ENCODE assay signal across 2 cellular contexts in the genomic region with DNA sequence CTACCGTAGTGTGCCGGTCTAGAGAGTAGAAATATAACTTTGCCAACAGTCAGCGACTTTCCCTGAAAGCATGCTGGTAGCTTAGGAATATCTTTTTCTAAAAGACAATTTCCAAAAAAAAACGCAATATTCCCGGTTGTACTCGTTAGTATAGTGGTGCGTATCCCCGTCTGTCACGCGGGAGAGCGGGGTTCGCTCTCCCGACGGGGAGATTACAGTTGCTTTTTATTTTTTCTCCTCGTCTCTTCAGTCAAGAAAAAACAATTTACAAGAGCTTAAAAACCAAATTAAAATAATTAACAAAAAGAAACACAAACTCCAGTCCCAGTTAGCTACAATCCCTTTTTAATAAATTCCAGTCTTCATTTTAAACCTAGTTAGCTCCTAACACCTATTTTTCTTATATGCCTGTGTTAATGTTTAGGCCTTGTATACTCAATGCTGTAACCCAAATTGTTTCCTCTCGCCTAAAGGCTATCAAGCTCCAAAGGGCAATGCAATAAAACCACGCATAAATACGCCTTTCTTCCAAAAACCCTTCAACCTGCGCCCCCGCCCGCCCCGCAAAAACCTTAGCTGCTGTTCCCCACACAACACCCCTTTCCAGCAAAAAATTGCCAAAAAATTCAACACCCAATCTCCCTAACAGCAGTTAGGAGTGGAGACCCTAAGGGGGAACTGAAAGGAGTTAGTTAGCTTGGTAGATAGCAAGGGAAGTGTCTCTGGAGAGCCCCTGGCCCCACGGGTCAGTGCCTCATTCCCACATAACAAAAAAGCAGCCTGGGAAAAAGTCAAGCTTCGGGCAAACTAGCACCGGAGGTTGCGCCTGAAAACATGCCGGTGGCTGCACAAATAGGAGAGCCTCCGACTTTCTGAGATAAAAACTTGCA.
TF ChIP-seq lines count a peak whose summit lies in the region.

No MANE protein-coding gene starts in this region.

TF ChIP-seq in SK-N-SH, 30 proteins besides CTCF, POLR2A, EP300 and RAD21 (continued from another document):
- TF ChIP-seq RXRA (IDR thresholded peaks at IDR 0.05; ENCODE audit: borderline replicate concordance, low read depth) (no peak), FOXJ3 (CRISPR knock-in tag; IDR thresholded peaks at IDR 0.05) (no peak), ELF1 (IDR thresholded peaks at IDR 0.05) (no peak), GATA2 (CRISPR knock-in tag; IDR thresholded peaks at IDR 0.05) (no peak), TAF1 (IDR thresholded peaks at IDR 0.05; ENCODE audit: borderline replicate concordance, low read depth, low read length) (no peak), CHD2 (IDR thresholded peaks at IDR 0.05; ENCODE audit: low read length, partially characterized antibody) (no peak), POLR2AphosphoS5 (IDR thresholded peaks at IDR 0.05; ENCODE audit: low read depth, low read length) (no peak), FOXM1 (IDR thresholded peaks at IDR 0.05; ENCODE audit: low read depth) (no peak), JUND (IDR thresholded peaks at IDR 0.05) (no peak), TCF12 (IDR thresholded peaks at IDR 0.05) (no peak), NFIC (IDR thresholded peaks at IDR 0.05; ENCODE audit: borderline replicate concordance) (no peak), MEF2A (IDR thresholded peaks at IDR 0.05; ENCODE audit: borderline replicate concordance, low read depth) (no peak)
- TF ChIP-seq, protein P1, sequence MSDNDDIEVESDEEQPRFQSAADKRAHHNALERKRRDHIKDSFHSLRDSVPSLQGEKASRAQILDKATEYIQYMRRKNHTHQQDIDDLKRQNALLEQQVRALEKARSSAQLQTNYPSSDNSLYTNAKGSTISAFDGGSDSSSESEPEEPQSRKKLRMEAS (IDR thresholded peaks at IDR 0.05; ENCODE audit: low read depth): no peak
- TF ChIP-seq, protein P2, sequence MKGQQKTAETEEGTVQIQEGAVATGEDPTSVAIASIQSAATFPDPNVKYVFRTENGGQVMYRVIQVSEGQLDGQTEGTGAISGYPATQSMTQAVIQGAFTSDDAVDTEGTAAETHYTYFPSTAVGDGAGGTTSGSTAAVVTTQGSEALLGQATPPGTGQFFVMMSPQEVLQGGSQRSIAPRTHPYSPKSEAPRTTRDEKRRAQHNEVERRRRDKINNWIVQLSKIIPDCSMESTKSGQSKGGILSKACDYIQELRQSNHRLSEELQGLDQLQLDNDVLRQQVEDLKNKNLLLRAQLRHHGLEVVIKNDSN (IDR thresholded peaks at IDR 0.05; ENCODE audit: borderline replicate concordance, low read depth): no peak
- TF ChIP-seq, protein P3, sequence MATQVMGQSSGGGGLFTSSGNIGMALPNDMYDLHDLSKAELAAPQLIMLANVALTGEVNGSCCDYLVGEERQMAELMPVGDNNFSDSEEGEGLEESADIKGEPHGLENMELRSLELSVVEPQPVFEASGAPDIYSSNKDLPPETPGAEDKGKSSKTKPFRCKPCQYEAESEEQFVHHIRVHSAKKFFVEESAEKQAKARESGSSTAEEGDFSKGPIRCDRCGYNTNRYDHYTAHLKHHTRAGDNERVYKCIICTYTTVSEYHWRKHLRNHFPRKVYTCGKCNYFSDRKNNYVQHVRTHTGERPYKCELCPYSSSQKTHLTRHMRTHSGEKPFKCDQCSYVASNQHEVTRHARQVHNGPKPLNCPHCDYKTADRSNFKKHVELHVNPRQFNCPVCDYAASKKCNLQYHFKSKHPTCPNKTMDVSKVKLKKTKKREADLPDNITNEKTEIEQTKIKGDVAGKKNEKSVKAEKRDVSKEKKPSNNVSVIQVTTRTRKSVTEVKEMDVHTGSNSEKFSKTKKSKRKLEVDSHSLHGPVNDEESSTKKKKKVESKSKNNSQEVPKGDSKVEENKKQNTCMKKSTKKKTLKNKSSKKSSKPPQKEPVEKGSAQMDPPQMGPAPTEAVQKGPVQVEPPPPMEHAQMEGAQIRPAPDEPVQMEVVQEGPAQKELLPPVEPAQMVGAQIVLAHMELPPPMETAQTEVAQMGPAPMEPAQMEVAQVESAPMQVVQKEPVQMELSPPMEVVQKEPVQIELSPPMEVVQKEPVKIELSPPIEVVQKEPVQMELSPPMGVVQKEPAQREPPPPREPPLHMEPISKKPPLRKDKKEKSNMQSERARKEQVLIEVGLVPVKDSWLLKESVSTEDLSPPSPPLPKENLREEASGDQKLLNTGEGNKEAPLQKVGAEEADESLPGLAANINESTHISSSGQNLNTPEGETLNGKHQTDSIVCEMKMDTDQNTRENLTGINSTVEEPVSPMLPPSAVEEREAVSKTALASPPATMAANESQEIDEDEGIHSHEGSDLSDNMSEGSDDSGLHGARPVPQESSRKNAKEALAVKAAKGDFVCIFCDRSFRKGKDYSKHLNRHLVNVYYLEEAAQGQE (IDR thresholded peaks at IDR 0.05; ENCODE audit: low read depth, low read length): no peak
- TF ChIP-seq, protein P4, sequence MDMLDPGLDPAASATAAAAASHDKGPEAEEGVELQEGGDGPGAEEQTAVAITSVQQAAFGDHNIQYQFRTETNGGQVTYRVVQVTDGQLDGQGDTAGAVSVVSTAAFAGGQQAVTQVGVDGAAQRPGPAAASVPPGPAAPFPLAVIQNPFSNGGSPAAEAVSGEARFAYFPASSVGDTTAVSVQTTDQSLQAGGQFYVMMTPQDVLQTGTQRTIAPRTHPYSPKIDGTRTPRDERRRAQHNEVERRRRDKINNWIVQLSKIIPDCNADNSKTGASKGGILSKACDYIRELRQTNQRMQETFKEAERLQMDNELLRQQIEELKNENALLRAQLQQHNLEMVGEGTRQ (IDR thresholded peaks at IDR 0.05; ENCODE audit: borderline replicate concordance, low read depth, low read length): no peak
- TF ChIP-seq, protein P5, sequence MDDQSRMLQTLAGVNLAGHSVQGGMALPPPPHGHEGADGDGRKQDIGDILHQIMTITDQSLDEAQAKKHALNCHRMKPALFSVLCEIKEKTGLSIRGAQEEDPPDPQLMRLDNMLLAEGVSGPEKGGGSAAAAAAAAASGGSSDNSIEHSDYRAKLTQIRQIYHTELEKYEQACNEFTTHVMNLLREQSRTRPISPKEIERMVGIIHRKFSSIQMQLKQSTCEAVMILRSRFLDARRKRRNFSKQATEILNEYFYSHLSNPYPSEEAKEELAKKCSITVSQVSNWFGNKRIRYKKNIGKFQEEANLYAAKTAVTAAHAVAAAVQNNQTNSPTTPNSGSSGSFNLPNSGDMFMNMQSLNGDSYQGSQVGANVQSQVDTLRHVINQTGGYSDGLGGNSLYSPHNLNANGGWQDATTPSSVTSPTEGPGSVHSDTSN (IDR thresholded peaks at IDR 0.05): no peak

TF ChIP-seq in SK-N-SH treated with all-trans-retinoic acid at 6 μM for 48 hours, 23 proteins besides CTCF, POLR2A, EP300 and RAD21 (continued from another document):
- no peak for TF ChIP-seq BACH2 (CRISPR knock-in tag; IDR thresholded peaks at IDR 0.05; ENCODE audit: borderline replicate concordance)
- TF ChIP-seq ZFP30 (CRISPR knock-in tag; IDR thresholded peaks at IDR 0.05): no peak
- TF ChIP-seq, protein P6, sequence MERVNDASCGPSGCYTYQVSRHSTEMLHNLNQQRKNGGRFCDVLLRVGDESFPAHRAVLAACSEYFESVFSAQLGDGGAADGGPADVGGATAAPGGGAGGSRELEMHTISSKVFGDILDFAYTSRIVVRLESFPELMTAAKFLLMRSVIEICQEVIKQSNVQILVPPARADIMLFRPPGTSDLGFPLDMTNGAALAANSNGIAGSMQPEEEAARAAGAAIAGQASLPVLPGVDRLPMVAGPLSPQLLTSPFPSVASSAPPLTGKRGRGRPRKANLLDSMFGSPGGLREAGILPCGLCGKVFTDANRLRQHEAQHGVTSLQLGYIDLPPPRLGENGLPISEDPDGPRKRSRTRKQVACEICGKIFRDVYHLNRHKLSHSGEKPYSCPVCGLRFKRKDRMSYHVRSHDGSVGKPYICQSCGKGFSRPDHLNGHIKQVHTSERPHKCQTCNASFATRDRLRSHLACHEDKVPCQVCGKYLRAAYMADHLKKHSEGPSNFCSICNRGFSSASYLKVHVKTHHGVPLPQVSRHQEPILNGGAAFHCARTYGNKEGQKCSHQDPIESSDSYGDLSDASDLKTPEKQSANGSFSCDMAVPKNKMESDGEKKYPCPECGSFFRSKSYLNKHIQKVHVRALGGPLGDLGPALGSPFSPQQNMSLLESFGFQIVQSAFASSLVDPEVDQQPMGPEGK (CRISPR knock-in tag; IDR thresholded peaks at IDR 0.05; ENCODE audit: borderline replicate concordance): no peak
- TF ChIP-seq ZC3H10 (CRISPR knock-in tag; IDR thresholded peaks at IDR 0.05): no peak
- no peak for TF ChIP-seq ZNF565 (CRISPR knock-in tag; conservative IDR thresholded peaks at IDR 0.05; ENCODE audit: low read depth)
- no peak for TF ChIP-seq TCF4 (CRISPR knock-in tag; IDR thresholded peaks at IDR 0.05; ENCODE audit: borderline replicate concordance)
- TF ChIP-seq ZNF70 (CRISPR knock-in tag; IDR thresholded peaks at IDR 0.05): no peak
- no peak for TF ChIP-seq ZFP3 (CRISPR knock-in tag; IDR thresholded peaks at IDR 0.05)
- no peak for TF ChIP-seq PPARA (CRISPR knock-in tag; IDR thresholded peaks at IDR 0.05; ENCODE audit: borderline replicate concordance)
- TF ChIP-seq, protein P7, sequence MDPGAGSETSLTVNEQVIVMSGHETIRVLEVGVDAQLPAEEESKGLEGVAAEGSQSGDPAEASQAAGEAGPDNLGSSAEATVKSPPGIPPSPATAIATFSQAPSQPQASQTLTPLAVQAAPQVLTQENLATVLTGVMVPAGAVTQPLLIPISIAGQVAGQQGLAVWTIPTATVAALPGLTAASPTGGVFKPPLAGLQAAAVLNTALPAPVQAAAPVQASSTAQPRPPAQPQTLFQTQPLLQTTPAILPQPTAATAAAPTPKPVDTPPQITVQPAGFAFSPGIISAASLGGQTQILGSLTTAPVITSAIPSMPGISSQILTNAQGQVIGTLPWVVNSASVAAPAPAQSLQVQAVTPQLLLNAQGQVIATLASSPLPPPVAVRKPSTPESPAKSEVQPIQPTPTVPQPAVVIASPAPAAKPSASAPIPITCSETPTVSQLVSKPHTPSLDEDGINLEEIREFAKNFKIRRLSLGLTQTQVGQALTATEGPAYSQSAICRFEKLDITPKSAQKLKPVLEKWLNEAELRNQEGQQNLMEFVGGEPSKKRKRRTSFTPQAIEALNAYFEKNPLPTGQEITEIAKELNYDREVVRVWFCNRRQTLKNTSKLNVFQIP (CRISPR knock-in tag; IDR thresholded peaks at IDR 0.05; ENCODE audit: borderline replicate concordance, low read depth): no peak
- TF ChIP-seq, protein P8, sequence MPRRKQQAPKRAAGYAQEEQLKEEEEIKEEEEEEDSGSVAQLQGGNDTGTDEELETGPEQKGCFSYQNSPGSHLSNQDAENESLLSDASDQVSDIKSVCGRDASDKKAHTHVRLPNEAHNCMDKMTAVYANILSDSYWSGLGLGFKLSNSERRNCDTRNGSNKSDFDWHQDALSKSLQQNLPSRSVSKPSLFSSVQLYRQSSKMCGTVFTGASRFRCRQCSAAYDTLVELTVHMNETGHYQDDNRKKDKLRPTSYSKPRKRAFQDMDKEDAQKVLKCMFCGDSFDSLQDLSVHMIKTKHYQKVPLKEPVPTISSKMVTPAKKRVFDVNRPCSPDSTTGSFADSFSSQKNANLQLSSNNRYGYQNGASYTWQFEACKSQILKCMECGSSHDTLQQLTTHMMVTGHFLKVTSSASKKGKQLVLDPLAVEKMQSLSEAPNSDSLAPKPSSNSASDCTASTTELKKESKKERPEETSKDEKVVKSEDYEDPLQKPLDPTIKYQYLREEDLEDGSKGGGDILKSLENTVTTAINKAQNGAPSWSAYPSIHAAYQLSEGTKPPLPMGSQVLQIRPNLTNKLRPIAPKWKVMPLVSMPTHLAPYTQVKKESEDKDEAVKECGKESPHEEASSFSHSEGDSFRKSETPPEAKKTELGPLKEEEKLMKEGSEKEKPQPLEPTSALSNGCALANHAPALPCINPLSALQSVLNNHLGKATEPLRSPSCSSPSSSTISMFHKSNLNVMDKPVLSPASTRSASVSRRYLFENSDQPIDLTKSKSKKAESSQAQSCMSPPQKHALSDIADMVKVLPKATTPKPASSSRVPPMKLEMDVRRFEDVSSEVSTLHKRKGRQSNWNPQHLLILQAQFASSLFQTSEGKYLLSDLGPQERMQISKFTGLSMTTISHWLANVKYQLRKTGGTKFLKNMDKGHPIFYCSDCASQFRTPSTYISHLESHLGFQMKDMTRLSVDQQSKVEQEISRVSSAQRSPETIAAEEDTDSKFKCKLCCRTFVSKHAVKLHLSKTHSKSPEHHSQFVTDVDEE (CRISPR knock-in tag; IDR thresholded peaks at IDR 0.05): no peak
- TF ChIP-seq OSR1 (CRISPR knock-in tag; IDR thresholded peaks at IDR 0.05): no peak
- no peak for TF ChIP-seq CSDC2 (CRISPR knock-in tag; IDR thresholded peaks at IDR 0.05)
